25 cellular contexts compared by ENCODE assay signal in genomic region chr11:39664023-39664422, GRCh38.
DNase-seq lines count a peak whose midpoint lies in the region; ATAC-seq, FAIRE-seq and TF ChIP-seq lines count a peak whose summit lies in the region.
"Had no signal": no experiment of that assay in that cellular context is flagged by ENCODE, and none has a peak within 500 bp of the region (broad histone marks: within the 10 kb centered on the region; RNA-seq: fewer than 3 reads in every experiment).

No MANE protein-coding gene starts in this region.

- no peaks in the 10 kb centered on the region for H3K36me3 ChIP-seq in H1 (ENCODE audit: control insufficient read depth in 2 of 4, insufficient read depth in 4 of 4, low read length in 3 of 4)
- H3K36me3 ChIP-seq in aorta (ENCODE audit: control insufficient read depth in 1 of 2, insufficient read depth in 2 of 2, low read length in 1 of 2), result no peaks in the 10 kb centered on the region
- H3K36me3 ChIP-seq: BLaER1 treated with 17β-estradiol and CSF1 and Interleukin-3, amounts not matched to agents 10 nM and 100 nM had no signal

- POLR2A ChIA-PET in H1 (lab: Charles Lee; ENCODE audit: partially characterized antibody), result no interaction called here
- POLR2A ChIA-PET in GM10248 (lab: Yijun Ruan, JAX), result no interaction called here

- no peaks in the 10 kb centered on the region for H3K9me3 ChIP-seq in H1 (ENCODE audit: insufficient read depth in 2 of 2, low read depth in 1 of 2, low read length in 1 of 2)
- no peaks in the 10 kb centered on the region for H3K9me3 ChIP-seq in aorta (ENCODE audit: control insufficient read depth, low read length)
- H3K9me3 ChIP-seq: A549 had no signal

- H3K14ac ChIP-seq in H1 (ENCODE audit: insufficient read length), result no peak overlapping the region

- H2AFZ ChIP-seq in H1 (ENCODE audit: low read length), result peak overlapping the region; percentile 56

- no peak overlapping the region for H3K4me2 ChIP-seq in H1 (ENCODE audit: insufficient read depth in 1 of 2, low read depth in 2 of 2, low read length in 2 of 2)
- H3K4me2 ChIP-seq: A549; BLaER1 treated with 17β-estradiol and CSF1 and Interleukin-3, amounts not matched to agents 10 nM and 100 nM had no signal

- no peak overlapping the region for H4K8ac ChIP-seq in H1 (ENCODE audit: extremely low read depth, insufficient read depth, low read length)

- H3K56ac ChIP-seq in H1 (replicated peaks; ENCODE audit: insufficient read length, low read depth, low read length), result no peak overlapping the region

- no peak overlapping the region for H4K91ac ChIP-seq in H1 (replicated peaks; ENCODE audit: insufficient read length, low read length)

- ATAC-seq in stimulated activated effector memory CD8-positive, alpha-beta T cell treated with anti-CD3 and anti-CD28 coated beads, Interleukin-12 subunit alpha, Interleukin-12 subunit beta, amount 100 ng/mL, for 72 hours, result peak; percentile 46
- ATAC-seq in aorta (ENCODE audit: low FRiP score), result peak; percentile 41
- no peak for ATAC-seq in HG03565 (IDR thresholded peaks at IDR 0.05; ENCODE audit: unreplicated experiment)
- ATAC-seq: A549; CD8-positive, alpha-beta T cell; GM12878 had no signal

- TF ChIP-seq POLR2A in H1 (IDR thresholded peaks at IDR 0.05; ENCODE audit: control extremely low read depth in 1 of 2, low read depth in 2 of 2, low read length in 2 of 2), result no peak

- no peak for DNase-seq in H1 (ENCODE audit: low read depth in 1 of 2, low spot score in 2 of 2)
- DNase-seq in islet precursor cell, result peak; percentile 53
- no peak for DNase-seq in stimulated activated effector memory CD8-positive, alpha-beta T cell treated with anti-CD3 and anti-CD28 coated beads, Interleukin-12 subunit alpha, Interleukin-12 subunit beta, amount 100 ng/mL, for 72 hours (ENCODE audit: low spot score in 2 of 2)
- DNase-seq in aorta, result no peak
- DNase-seq in GM10248 (ENCODE audit: extremely low spot score), result no peak
- DNase-seq in NK-92 treated with Interleukin-12 subunit alpha and Interleukin-12 subunit beta, amount 100 ng/mL, for 24 hours (lab: John Stamatoyannopoulos, UW), result no peak
- DNase-seq: AML-193; Caco-2; Calu3; CD4-positive, alpha-beta T cell; CD8-positive, alpha-beta T cell; DMS79 treated with DMSO at 0.1 percent for 48 hours; GF-D8 had no signal

- CTCF ChIA-PET in H1 (lab: Charles Lee; ENCODE audit: partially characterized antibody) (no interaction called here), GM10248 (lab: Yijun Ruan, JAX) (no interaction called here)

- H2AK5ac ChIP-seq in H1 (ENCODE audit: low read depth, low read length), result no peak overlapping the region

- H3K4me1 ChIP-seq in H1 (replicated peaks in 1 of 4; ENCODE audit: control insufficient read depth in 3 of 4, insufficient read depth in 4 of 4, low read length in 3 of 4) (peaks cover 0 to 6% (median 3%) of the 10 kb centered on the region in 4 experiments; a peak in 3 of 7 replicates), aorta (ENCODE audit: control insufficient read depth in 1 of 2, insufficient read depth in 2 of 2, low read length in 2 of 2) (no peaks in the 10 kb centered on the region)
- H3K4me1 ChIP-seq: A549, Caco-2 had no signal

- H2BK120ac ChIP-seq in H1 (replicated peaks; ENCODE audit: low read depth, low read length), result no peak overlapping the region

- no peak overlapping the region for H3K9ac ChIP-seq in H1 (replicated peaks in 1 of 4; ENCODE audit: extremely low read depth in 1 of 4, low read depth in 3 of 4, low read length in 3 of 4)
- H3K9ac ChIP-seq: BLaER1 treated with 17β-estradiol and CSF1 and Interleukin-3, amounts not matched to agents 10 nM and 100 nM had no signal

- FAIRE-seq in H1 (lab: Jason Lieb, UNC), result no peak
- FAIRE-seq: A549, D721Med, G401.6, GM12878, GM12892, GM18507, GM19239 had no signal

- no peaks in the 10 kb centered on the region for H3K23me2 ChIP-seq in H1 (ENCODE audit: low read depth, low read length)

- no peaks in the 10 kb centered on the region for H3K79me2 ChIP-seq in H1 (ENCODE audit: control insufficient read depth in 1 of 2, insufficient read depth in 2 of 2, low read length in 2 of 2)

- 88% methylated on average over 6 of the region's 6 CpGs; no CpG with 5 or more reads in 1 of the 2 experiments for WGBS in H1 (ENCODE audit: extremely low coverage in 1 of 2, insufficient coverage in 1 of 2, insufficient read length in 1 of 2, insufficient replicate concordance in 2 of 2, low coverage in 1 of 2, low lambda C conversion rate in 2 of 2, missing lambda C conversion rate in 1 of 2), 2 experiments
- WGBS in aorta, 2 donors, result 93 to 96% methylated on average over 6 of the region's 6 CpGs

- H3K27ac Mint-ChIP-seq in stimulated activated effector memory CD8-positive, alpha-beta T cell treated with anti-CD3 and anti-CD28 coated beads, Interleukin-12 subunit alpha, Interleukin-12 subunit beta, amount 100 ng/mL, for 72 hours, result no peak overlapping the region
- H3K27ac Mint-ChIP-seq: B cell; CD4-positive, alpha-beta T cell; CD8-positive, alpha-beta T cell had no signal

- no peak for TF ChIP-seq RAD21 in H1 (IDR thresholded peaks at IDR 0.05 in 1 of 2, conservative IDR thresholded peaks at IDR 0.05 in 1 of 2; ENCODE audit: low read depth in 2 of 2, low read length in 2 of 2)

- no peak overlapping the region for H2BK20ac ChIP-seq in H1 (ENCODE audit: low read length)

- H3K18ac ChIP-seq in H1 (ENCODE audit: extremely low read depth, low read length), result no peak overlapping the region

- H4K20me1 ChIP-seq in H1 (replicated peaks in 1 of 2; ENCODE audit: control insufficient read depth in 1 of 2, insufficient read depth in 2 of 2, low read length in 2 of 2), result no peaks in the 10 kb centered on the region
- H4K20me1 ChIP-seq: BLaER1 treated with 17β-estradiol and CSF1 and Interleukin-3, amounts not matched to agents 10 nM and 100 nM had no signal

- no peak for TF ChIP-seq EP300 in H1 (IDR thresholded peaks at IDR 0.05; ENCODE audit: borderline replicate concordance in 1 of 2, low read depth in 2 of 2, low read length in 2 of 2)

- H2BK5ac ChIP-seq in H1 (ENCODE audit: low read depth, low read length), result no peak overlapping the region

- peaks cover 30% of the 10 kb centered on the region for H3K9me3 Mint-ChIP-seq in stimulated activated effector memory CD8-positive, alpha-beta T cell treated with anti-CD3 and anti-CD28 coated beads, Interleukin-12 subunit alpha, Interleukin-12 subunit beta, amount 100 ng/mL, for 72 hours

- no peaks in the 10 kb centered on the region for H3K79me1 ChIP-seq in H1 (ENCODE audit: low read depth, low read length)

- H3K23ac ChIP-seq in H1 (ENCODE audit: insufficient read length), result no peak overlapping the region

- H3K4ac ChIP-seq in H1 (replicated peaks; ENCODE audit: insufficient read length, low read depth, low read length), result no peak overlapping the region

- no peak overlapping the region for H2BK15ac ChIP-seq in H1 (ENCODE audit: low read length)

- no peaks in the 10 kb centered on the region for H3K27me3 ChIP-seq in H1 (replicated peaks in 1 of 4; ENCODE audit: control insufficient read depth in 3 of 4, extremely low read depth in 1 of 4, insufficient read depth in 3 of 4, low read length in 3 of 4)
- no peaks in the 10 kb centered on the region for H3K27me3 ChIP-seq in aorta (ENCODE audit: control insufficient read depth in 1 of 2, insufficient read depth in 2 of 2, low read length in 1 of 2)
- H3K27me3 ChIP-seq: BLaER1 treated with 17β-estradiol and CSF1 and Interleukin-3, amounts not matched to agents 10 nM and 100 nM had no signal

- TF ChIP-seq CTCF in H1 (IDR thresholded peaks at IDR 0.05; ENCODE audit: control extremely low read depth in 1 of 3, insufficient read depth in 1 of 3, low read depth in 1 of 3, low read length in 3 of 3) (no peak), GM10248 (IDR thresholded peaks at IDR 0.05; ENCODE audit: control extremely low read depth, extremely low read depth, low read depth, missing control alignments) (no peak)

- H3K27ac ChIP-seq in H1 (ENCODE audit: low read depth, low read length), result no peak overlapping the region
- H3K27ac ChIP-seq in aorta (ENCODE audit: low read depth in 1 of 2, low read length in 2 of 2), result no peak overlapping the region
- H3K27ac ChIP-seq: 22Rv1; A549; BLaER1 treated with 17β-estradiol and CSF1 and Interleukin-3, amounts not matched to agents 10 nM and 100 nM; C4-2B had no signal

- H3K4me3 ChIP-seq in H1 (ENCODE audit: extremely low read depth in 1 of 4, insufficient read depth in 2 of 4, low read depth in 3 of 4, low read length in 4 of 4), result no peak overlapping the region
- H3K4me3 ChIP-seq in aorta (ENCODE audit: low read length in 2 of 2), result no peak overlapping the region
- H3K4me3 ChIP-seq: A549; BLaER1 treated with 17β-estradiol and CSF1 and Interleukin-3, amounts not matched to agents 10 nM and 100 nM; GM12878 had no signal

- intact Hi-C loops in aorta (cut with DNase I), result no loop called here

- H2BK12ac ChIP-seq in H1 (ENCODE audit: low read depth, low read length), result no peak overlapping the region

- no peaks in the 10 kb centered on the region for H3K36me3 Mint-ChIP-seq in stimulated activated effector memory CD8-positive, alpha-beta T cell treated with anti-CD3 and anti-CD28 coated beads, Interleukin-12 subunit alpha, Interleukin-12 subunit beta, amount 100 ng/mL, for 72 hours
- H3K36me3 Mint-ChIP-seq: CD8-positive, alpha-beta T cell had no signal

- H3K4me1 Mint-ChIP-seq in stimulated activated effector memory CD8-positive, alpha-beta T cell treated with anti-CD3 and anti-CD28 coated beads, Interleukin-12 subunit alpha, Interleukin-12 subunit beta, amount 100 ng/mL, for 72 hours, result no peaks in the 10 kb centered on the region
- H3K4me1 Mint-ChIP-seq: B cell had no signal

- no peak overlapping the region for H4K5ac ChIP-seq in H1 (ENCODE audit: insufficient read length, low read depth, low read length)

- no peak overlapping the region for H3K4me3 Mint-ChIP-seq in stimulated activated effector memory CD8-positive, alpha-beta T cell treated with anti-CD3 and anti-CD28 coated beads, Interleukin-12 subunit alpha, Interleukin-12 subunit beta, amount 100 ng/mL, for 72 hours
- H3K4me3 Mint-ChIP-seq: B cell; CD4-positive, alpha-beta T cell; CD8-positive, alpha-beta T cell had no signal

TF ChIP-seq in H1, 55 proteins besides CTCF, POLR2A, EP300 and RAD21 (continues in another document):
- TF ChIP-seq SP2 (IDR thresholded peaks at IDR 0.05; ENCODE audit: low read length), result no peak
- no peak for TF ChIP-seq MAFK (IDR thresholded peaks at IDR 0.05; ENCODE audit: low read depth, low read length)
- no peak for TF ChIP-seq NANOG (IDR thresholded peaks at IDR 0.05; ENCODE audit: insufficient read depth, low read depth, low read length, poor library complexity, severe bottlenecking)
- no peak for TF ChIP-seq SIN3A (conservative IDR thresholded peaks at IDR 0.05 in 1 of 2, IDR thresholded peaks at IDR 0.05 in 1 of 2; ENCODE audit: low read depth in 1 of 2, low read length in 2 of 2)
- TF ChIP-seq EGR1 (IDR thresholded peaks at IDR 0.05; ENCODE audit: borderline replicate concordance, low read depth, low read length), result no peak
- no peak for TF ChIP-seq TBP (IDR thresholded peaks at IDR 0.05; ENCODE audit: low read depth, low read length)
- no peak for TF ChIP-seq SUZ12 (IDR thresholded peaks at IDR 0.05; ENCODE audit: low read length)
- no peak for TF ChIP-seq TAF1 (IDR thresholded peaks at IDR 0.05; ENCODE audit: low read depth, low read length)
- no peak for TF ChIP-seq KDM1A (IDR thresholded peaks at IDR 0.05; ENCODE audit: borderline replicate concordance, low read length)
- no peak for TF ChIP-seq EZH2 (IDR thresholded peaks at IDR 0.05; ENCODE audit: low read depth, low read length, severe bottlenecking)
